Comparison of ENCODE assay signal across 8 cellular contexts in the genomic region with DNA sequence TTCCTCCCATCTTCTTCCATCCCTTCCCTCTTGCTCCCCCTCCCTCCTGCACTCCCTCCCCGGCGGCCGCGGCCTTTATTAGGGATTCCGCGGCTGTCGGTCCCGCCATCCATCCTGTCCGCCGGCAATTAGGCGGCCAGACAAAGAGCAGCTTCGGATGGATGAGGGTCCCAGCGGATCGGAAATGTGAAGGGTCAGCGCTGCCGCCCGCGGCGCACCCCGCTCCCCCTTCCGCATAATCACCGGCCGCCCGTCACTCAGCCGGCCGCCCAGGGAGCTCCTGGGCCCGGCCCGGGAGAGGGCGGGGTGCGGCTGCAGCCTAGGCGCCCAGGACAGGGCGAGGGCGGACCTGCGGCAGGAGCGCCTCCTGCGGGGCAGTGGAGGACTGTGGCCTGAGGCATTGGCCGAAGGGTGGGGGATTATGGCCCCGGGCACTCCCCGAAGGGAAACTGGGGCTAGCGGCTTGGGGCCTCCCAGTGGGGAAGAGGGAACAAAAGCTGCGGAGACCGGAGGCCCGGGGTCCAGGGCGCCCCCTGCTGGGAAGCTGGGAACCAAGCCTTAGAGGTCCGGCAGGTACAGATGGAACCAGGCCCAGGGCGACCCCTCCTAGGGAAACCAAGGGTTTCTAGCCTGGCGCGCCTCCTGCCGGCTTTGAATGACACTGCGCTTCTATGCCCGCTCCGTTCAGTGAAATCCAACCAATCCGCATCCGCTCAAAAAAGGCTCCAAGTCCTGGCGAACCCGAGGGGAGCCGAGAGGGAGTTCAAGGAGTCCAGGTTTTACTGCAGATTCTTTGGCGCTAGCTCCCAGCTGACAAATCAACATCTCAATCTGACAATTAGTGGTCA. TPM values are rescaled to one million over a fixed set of nuclear protein-coding genes. Genes with fewer than 3 reads are reported as not detected.
A peak's percentile ranks its signal among the peaks of the same experiment; 100 is the strongest.
DNase-seq lines count a peak whose midpoint lies in the region; ATAC-seq lines count a peak whose summit lies in the region.

No MANE protein-coding gene starts in this region.

- CTCF ChIA-PET in CD8-positive, alpha-beta memory T cell (lab: Charles Lee), result interaction anchor here (0.8 to 3.8 kb wide), 23 partner anchors 9 to 243 kb away, joined by 3 to 109 read pairs (median 5); a partner anchor contains a TSS

- H3K9me3 Mint-ChIP-seq in CD8-positive, alpha-beta memory T cell, result no peaks in the 10 kb centered on the region

- no peak overlapping the region for H2BK5ac ChIP-seq in neuronal stem cell (ENCODE audit: low read length)

- no peak overlapping the region for H2BK12ac ChIP-seq in neuronal stem cell (ENCODE audit: low read length)

- H3K9me3 ChIP-seq in CD8-positive, alpha-beta memory T cell (ENCODE audit: low read length), result no peaks in the 10 kb centered on the region
- H3K9me3 ChIP-seq in neuronal stem cell (replicated peaks in 1 of 2; ENCODE audit: control insufficient read depth in 2 of 2, insufficient read depth in 1 of 2, low read depth in 1 of 2, low read length in 2 of 2), result peaks cover 0 to 3% of the 10 kb centered on the region in 2 donors

- H2AFZ ChIP-seq in neuronal stem cell (ENCODE audit: low read length), result peak overlapping the region; percentile 95

- H3K23ac ChIP-seq in neuronal stem cell (ENCODE audit: low read depth, low read length, poor library complexity), result peak overlapping the region; percentile 86

- H3K36me3 Mint-ChIP-seq in CD8-positive, alpha-beta memory T cell, result no peaks in the 10 kb centered on the region

- DNase-seq in CD8-positive, alpha-beta memory T cell, result peak; percentile 57 to 81 (median 63)
- DNase-seq in LHCN-M2 (ENCODE audit: low read depth) (peak; percentile 77), SHP77 treated with DMSO at 0.1 percent for 48 hours (lab: John Stamatoyannopoulos, UW) (peak; percentile 92), activated gamma-delta T cell treated with Interleukin-2 at 50 U/mL for 16 hours (peak; percentile 63), foreskin melanocyte (peak; percentile 51), neuronal stem cell (ENCODE audit: low spot score) (peak; percentile 93), stromal cell of bone marrow (ENCODE audit: low read depth) (peak; percentile 41)

- WGBS in neuronal stem cell (ENCODE audit: extremely low coverage in 2 of 2, insufficient read length in 2 of 2, insufficient replicate concordance in 1 of 2), 2 donors, result no CpG with 5 or more reads among the region's 58 CpGs

- H3K27ac Mint-ChIP-seq in CD8-positive, alpha-beta memory T cell, result peak overlapping the region in 4 of 8 donors; percentile 12 to 36 (median 32)

- H2AK5ac ChIP-seq in neuronal stem cell (ENCODE audit: low read depth, low read length), result peak overlapping the region; percentile 9

- H3K18ac ChIP-seq in neuronal stem cell (ENCODE audit: low read length), result peak overlapping the region; percentile 95

- peaks cover 35 to 44% of the 10 kb centered on the region in 2 donors for H3K27me3 Mint-ChIP-seq in CD8-positive, alpha-beta memory T cell

- H4K8ac ChIP-seq in neuronal stem cell (ENCODE audit: low read depth, low read length), result no peak overlapping the region

- H3K14ac ChIP-seq in neuronal stem cell (ENCODE audit: low read length), result no peak overlapping the region

- peak overlapping the region; percentile 47 for H2BK15ac ChIP-seq in neuronal stem cell (ENCODE audit: low read length)

- H3K27me3 ChIP-seq in CD8-positive, alpha-beta memory T cell (ENCODE audit: insufficient read depth, low read length, poor library complexity, severe bottlenecking), result peaks cover 43% of the 10 kb centered on the region
- H3K27me3 ChIP-seq in neuronal stem cell (ENCODE audit: control insufficient read depth in 3 of 3, insufficient read depth in 3 of 3, low read depth in 1 of 3, low read length in 3 of 3), result peaks cover 15 to 96% (median 86%) of the 10 kb centered on the region in 3 experiments

- H3K4ac ChIP-seq in neuronal stem cell (ENCODE audit: low read length), result no peak overlapping the region

- peaks cover 40 to 64% (median 48%) of the 10 kb centered on the region in 3 donors for H3K4me1 Mint-ChIP-seq in CD8-positive, alpha-beta memory T cell

- H3K27ac ChIP-seq in CD8-positive, alpha-beta memory T cell (ENCODE audit: low read depth, low read length), result no peak overlapping the region
- H3K27ac ChIP-seq in neuronal stem cell (replicated peaks; ENCODE audit: low read length), result no peak overlapping the region

- peak overlapping the region; percentile 79 for H3K9ac ChIP-seq in neuronal stem cell (ENCODE audit: low read depth, low read length, poor library complexity)

- POLR2A ChIA-PET in CD8-positive, alpha-beta memory T cell (lab: Charles Lee), result interaction anchor here (0.5 to 1.5 kb wide), 4 partner anchors 16 to 580 kb away, joined by 3 to 7 read pairs (median 4); a partner anchor contains a TSS

- peak overlapping the region; percentile 62 to 91 (median 75) for H3K4me3 Mint-ChIP-seq in CD8-positive, alpha-beta memory T cell

- peak overlapping the region; percentile 63 for H3K4me3 ChIP-seq in CD8-positive, alpha-beta memory T cell (ENCODE audit: low read length)
- H3K4me3 ChIP-seq in neuronal stem cell (ENCODE audit: low read length in 2 of 2), result peak overlapping the region; percentile 56 to 73

- H3K4me2 ChIP-seq in neuronal stem cell (ENCODE audit: insufficient read depth, low read length, poor library complexity, severe bottlenecking), result peak overlapping the region; percentile 84

- H4K91ac ChIP-seq in neuronal stem cell (ENCODE audit: low read depth, low read length, poor library complexity), result no peak overlapping the region

- peak; percentile 57 for ATAC-seq in GM21526 (IDR thresholded peaks at IDR 0.05; ENCODE audit: low FRiP score, unreplicated experiment)

- peaks cover 47% of the 10 kb centered on the region for H3K4me1 ChIP-seq in CD8-positive, alpha-beta memory T cell (ENCODE audit: insufficient read depth, low read length)
- peaks cover 35 to 68% of the 10 kb centered on the region in 2 donors for H3K4me1 ChIP-seq in neuronal stem cell (ENCODE audit: control insufficient read depth in 2 of 2, insufficient read depth in 1 of 2, low read depth in 1 of 2, low read length in 2 of 2)

- no peaks in the 10 kb centered on the region for H3K79me1 ChIP-seq in neuronal stem cell (ENCODE audit: low read depth, low read length)

- H3K36me3 ChIP-seq in CD8-positive, alpha-beta memory T cell (ENCODE audit: insufficient read depth, low read length), result no peaks in the 10 kb centered on the region
- no peaks in the 10 kb centered on the region for H3K36me3 ChIP-seq in neuronal stem cell (replicated peaks in 1 of 2; ENCODE audit: control insufficient read depth in 2 of 2, insufficient read depth in 2 of 2, low read length in 2 of 2)

- peak overlapping the region; percentile 43 for H2BK120ac ChIP-seq in neuronal stem cell (ENCODE audit: low read depth, low read length)

RNA-seq across cellular contexts. Expression of a gene that starts 4.4 kb away (rescaled TPM):
- not detected for total RNA-seq in CD8-positive, alpha-beta memory T cell
- not detected for polyA plus RNA-seq in CD8-positive, alpha-beta memory T cell
- 1.1 and 1.4 TPM in 2 replicates for total RNA-seq in LHCN-M2 (2014; rRNA removed)
- polyA plus RNA-seq in LHCN-M2 (2012), result 1.6 TPM
- polyA plus RNA-seq in neuronal stem cell (2013, experiment 1 of 2), result 0.14 TPM
- 0.12 TPM for polyA plus RNA-seq in neuronal stem cell (2013, experiment 2 of 2)

RNA-seq across cellular contexts. Expression of a gene that starts 5.3 kb away (rescaled TPM):
- total RNA-seq in CD8-positive, alpha-beta memory T cell, result not detected
- not detected for polyA plus RNA-seq in CD8-positive, alpha-beta memory T cell
- 0.19 and 0.46 TPM in 2 replicates for total RNA-seq in LHCN-M2 (2014; rRNA removed)
- 0.12 TPM for polyA plus RNA-seq in LHCN-M2 (2012)
- 0.77 TPM for polyA plus RNA-seq in neuronal stem cell (2013, experiment 1 of 2)
- 0.84 TPM for polyA plus RNA-seq in neuronal stem cell (2013, experiment 2 of 2)

RNA-seq across cellular contexts. Expression of a gene that starts 19.2 kb away (rescaled TPM):
- total RNA-seq in CD8-positive, alpha-beta memory T cell, result 10 to 100 TPM; 33.6 to 35.0 TPM
- 0.79 TPM for polyA plus RNA-seq in CD8-positive, alpha-beta memory T cell
- total RNA-seq in LHCN-M2 (2014; rRNA removed), result 30.0 and 32.8 TPM in 2 replicates
- 27.8 TPM for polyA plus RNA-seq in LHCN-M2 (2012)
- 82.7 TPM for polyA plus RNA-seq in neuronal stem cell (2013, experiment 1 of 2)
- polyA plus RNA-seq in neuronal stem cell (2013, experiment 2 of 2), result 77.4 TPM

RNA-seq across cellular contexts. Expression of a gene that starts 25.0 kb away (rescaled TPM):
- total RNA-seq in CD8-positive, alpha-beta memory T cell, result 1 to 10 TPM; 9.1 to 9.4 TPM
- 7.6 TPM for polyA plus RNA-seq in CD8-positive, alpha-beta memory T cell
- 25.7 and 27.6 TPM in 2 replicates for total RNA-seq in LHCN-M2 (2014; rRNA removed)
- polyA plus RNA-seq in LHCN-M2 (2012), result 19.0 TPM
- polyA plus RNA-seq in neuronal stem cell (2013, experiment 1 of 2), result 52.9 TPM
- polyA plus RNA-seq in neuronal stem cell (2013, experiment 2 of 2), result 53.9 TPM

RNA-seq across cellular contexts. Expression of a gene that starts 47.3 kb away (rescaled TPM):
- not detected for total RNA-seq in CD8-positive, alpha-beta memory T cell
- not detected for polyA plus RNA-seq in CD8-positive, alpha-beta memory T cell
- total RNA-seq in LHCN-M2 (2014; rRNA removed), result 0.11 and 0.26 TPM in 2 replicates
- polyA plus RNA-seq in LHCN-M2 (2012), result 0.04 TPM
- polyA plus RNA-seq in neuronal stem cell (2013, experiment 1 of 2), result 0.11 TPM
- 0.07 TPM for polyA plus RNA-seq in neuronal stem cell (2013, experiment 2 of 2)

Comparison
In these comparisons a context has a peak if more than half of its experiments do, and no peak if none do; other contexts are left out.
1. DNase-seq: peak in every context shown above with its lines; median percentile 93 in neuronal stem cell; 92 in SHP77 treated with DMSO at 0.1 percent for 48 hours; 77 in LHCN-M2; 63 in CD8-positive, alpha-beta memory T cell; 63 in activated gamma-delta T cell treated with Interleukin-2 at 50 U/mL for 16 hours; 51 in foreskin melanocyte; 41 in stromal cell of bone marrow.